Comparison of ENCODE assay signal across 8 cellular contexts in genomic region chr3:133103706-133104105, GRCh38.
"Had no signal": no experiment of that assay in that cellular context is flagged by ENCODE, and none has a peak within 500 bp of the region (broad histone marks: within the 10 kb centered on the region; RNA-seq: fewer than 3 reads in every experiment).

No MANE protein-coding gene starts in this region.

- H3K36me3 ChIP-seq: HAP-1 had no signal

- H3K4me3 ChIP-seq: GM23248, GM23338, HAP-1 had no signal

- DNase-seq: GM23248, GOT3, H7, H9, HCEC 1CT, HFFc6 had no signal

- H2AFZ ChIP-seq: GM23248, GM23338 had no signal

- H3K9ac ChIP-seq: GM23248 had no signal

- H3K4me1 ChIP-seq: HAP-1 had no signal

- H3K27ac ChIP-seq: GM23248 had no signal

- H3K9me3 ChIP-seq: HAP-1 had no signal

- H3K4me2 ChIP-seq: GM23338 had no signal
